23 cellular contexts compared by ENCODE assay signal in genomic region chr13:68749801-68750200, GRCh38.
"Had no signal": no experiment of that assay in that cellular context is flagged by ENCODE, and none has a peak within 500 bp of the region (broad histone marks: within the 10 kb centered on the region; RNA-seq: fewer than 3 reads in every experiment).

No MANE protein-coding gene starts in this region.

- H3K4me1 ChIP-seq: esophagus squamous epithelium, gastroesophageal sphincter, left ventricle myocardium inferior, lower lobe of right lung, neural progenitor cell, pancreas, stomach, transverse colon had no signal

- ATAC-seq: effector memory CD8-positive, alpha-beta T cell; gastroesophageal sphincter; left cardiac atrium; lower lobe of right lung; natural killer cell treated with Interleukin-12 subunit alpha and Interleukin-12 subunit beta and Interleukin-15 and Interleukin-18, amount 100 ng/mL, for 72 hours; pancreas; right cardiac atrium had no signal

- H3K9me3 ChIP-seq: esophagus squamous epithelium, gastroesophageal sphincter, left ventricle myocardium inferior, lower lobe of right lung, stomach, thoracic aorta, transverse colon had no signal

- H2AFZ ChIP-seq: neural progenitor cell had no signal

- H3K27me3 ChIP-seq: esophagus squamous epithelium, gastroesophageal sphincter, neural progenitor cell, pancreas, stomach, transverse colon had no signal

- DNase-seq: effector memory CD8-positive, alpha-beta T cell; esophagus squamous epithelium; foreskin fibroblast; glutamatergic neuron; left cardiac atrium; left ventricle myocardium inferior; lower lobe of right lung; mesenchymal stem cell; midbrain; occipital lobe; pancreas; right cardiac atrium; small intestine; stimulated activated CD4-positive, alpha-beta T cell treated with anti-CD3 and anti-CD28 coated beads, Interleukin-12 subunit alpha, Interleukin-12 subunit beta, amount 100 ng/mL, for 4 hours; stimulated activated naive CD4-positive, alpha-beta T cell; stomach; substantia nigra; transverse colon had no signal

- H3K4me2 ChIP-seq: neural progenitor cell had no signal

- H3K4me3 ChIP-seq: esophagus squamous epithelium, gastroesophageal sphincter, left ventricle myocardium inferior, lower lobe of right lung, neural progenitor cell, pancreas, stomach, thoracic aorta, transverse colon had no signal

- H3K27ac ChIP-seq: esophagus squamous epithelium, gastroesophageal sphincter, left ventricle myocardium inferior, lower lobe of right lung, neural progenitor cell, pancreas, stomach, thoracic aorta, transverse colon had no signal

- FAIRE-seq: keratinocyte, pancreas, small intestine had no signal

- H3K9ac ChIP-seq: neural progenitor cell had no signal

- H3K36me3 ChIP-seq: esophagus squamous epithelium, gastroesophageal sphincter, left ventricle myocardium inferior, lower lobe of right lung, neural progenitor cell, pancreas, stomach, thoracic aorta, transverse colon had no signal
